1 cellular context compared by ENCODE assay signal in the genomic region with DNA sequence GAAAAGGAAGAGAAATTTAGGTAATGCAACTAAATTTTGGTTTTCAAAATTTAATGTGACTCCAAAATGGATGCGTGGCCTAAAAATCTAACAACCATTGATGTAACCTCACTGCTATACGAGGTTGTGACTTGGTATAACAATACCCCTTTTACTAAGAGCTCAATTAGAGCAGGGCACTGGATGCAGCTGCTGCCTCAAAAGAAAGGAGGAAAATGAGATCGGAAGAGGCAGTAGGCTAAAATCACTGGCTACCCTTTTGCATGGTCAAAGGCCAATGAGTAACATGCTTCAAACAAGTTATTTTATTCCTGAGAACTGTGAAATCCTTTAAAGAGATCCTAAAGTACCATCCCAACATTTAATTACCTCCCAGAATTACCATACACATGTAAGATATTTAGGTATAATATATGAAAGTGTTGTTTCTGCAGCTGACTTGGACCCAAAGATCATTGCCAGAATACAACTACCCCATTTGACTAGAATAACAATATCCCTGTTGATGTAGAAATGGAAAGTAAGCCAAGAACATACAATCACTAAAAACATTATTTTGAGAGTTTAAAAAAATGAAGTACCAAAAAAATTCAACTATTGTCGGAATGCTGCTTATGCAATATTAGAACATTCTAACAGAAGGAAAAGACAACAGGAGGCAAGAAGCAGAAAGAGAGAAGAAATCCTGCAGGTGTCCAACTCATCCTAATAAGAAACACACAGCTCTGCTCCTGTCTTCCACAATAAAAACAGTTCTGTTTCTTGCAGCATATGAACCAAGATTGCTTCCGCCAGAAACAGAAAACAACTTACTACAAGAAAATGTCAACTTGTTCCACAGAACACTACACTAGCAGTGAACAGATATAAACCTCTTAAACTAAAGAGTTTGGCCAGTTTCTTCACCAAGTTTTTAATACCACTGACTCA.
TF ChIP-seq lines count a peak whose summit lies in the region.

No MANE protein-coding gene starts in this region.

TF ChIP-seq in HepG2, 621 proteins besides CTCF, POLR2A, EP300 and RAD21 (continued from another document):
- TF ChIP-seq, protein P1, sequence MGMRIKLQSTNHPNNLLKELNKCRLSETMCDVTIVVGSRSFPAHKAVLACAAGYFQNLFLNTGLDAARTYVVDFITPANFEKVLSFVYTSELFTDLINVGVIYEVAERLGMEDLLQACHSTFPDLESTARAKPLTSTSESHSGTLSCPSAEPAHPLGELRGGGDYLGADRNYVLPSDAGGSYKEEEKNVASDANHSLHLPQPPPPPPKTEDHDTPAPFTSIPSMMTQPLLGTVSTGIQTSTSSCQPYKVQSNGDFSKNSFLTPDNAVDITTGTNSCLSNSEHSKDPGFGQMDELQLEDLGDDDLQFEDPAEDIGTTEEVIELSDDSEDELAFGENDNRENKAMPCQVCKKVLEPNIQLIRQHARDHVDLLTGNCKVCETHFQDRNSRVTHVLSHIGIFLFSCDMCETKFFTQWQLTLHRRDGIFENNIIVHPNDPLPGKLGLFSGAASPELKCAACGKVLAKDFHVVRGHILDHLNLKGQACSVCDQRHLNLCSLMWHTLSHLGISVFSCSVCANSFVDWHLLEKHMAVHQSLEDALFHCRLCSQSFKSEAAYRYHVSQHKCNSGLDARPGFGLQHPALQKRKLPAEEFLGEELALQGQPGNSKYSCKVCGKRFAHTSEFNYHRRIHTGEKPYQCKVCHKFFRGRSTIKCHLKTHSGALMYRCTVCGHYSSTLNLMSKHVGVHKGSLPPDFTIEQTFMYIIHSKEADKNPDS (CRISPR knock-in tag; IDR thresholded peaks at IDR 0.05): no peak
- TF ChIP-seq MLLT10 (CRISPR knock-in tag; IDR thresholded peaks at IDR 0.05): no peak
- no peak for TF ChIP-seq ZNF552 (CRISPR knock-in tag; IDR thresholded peaks at IDR 0.05; ENCODE audit: borderline replicate concordance)
- TF ChIP-seq, protein P2, sequence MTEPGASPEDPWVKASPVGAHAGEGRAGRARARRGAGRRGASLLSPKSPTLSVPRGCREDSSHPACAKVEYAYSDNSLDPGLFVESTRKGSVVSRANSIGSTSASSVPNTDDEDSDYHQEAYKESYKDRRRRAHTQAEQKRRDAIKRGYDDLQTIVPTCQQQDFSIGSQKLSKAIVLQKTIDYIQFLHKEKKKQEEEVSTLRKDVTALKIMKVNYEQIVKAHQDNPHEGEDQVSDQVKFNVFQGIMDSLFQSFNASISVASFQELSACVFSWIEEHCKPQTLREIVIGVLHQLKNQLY (CRISPR knock-in tag; IDR thresholded peaks at IDR 0.05): no peak
- no peak for TF ChIP-seq TEAD3 (CRISPR knock-in tag; optimal IDR thresholded peaks at IDR 0.05; ENCODE audit: borderline replicate concordance)
- TF ChIP-seq FOSL1 (CRISPR knock-in tag; IDR thresholded peaks at IDR 0.05; ENCODE audit: borderline replicate concordance): no peak
- TF ChIP-seq CC2D1A (CRISPR knock-in tag; IDR thresholded peaks at IDR 0.05): no peak
- TF ChIP-seq, protein P3, sequence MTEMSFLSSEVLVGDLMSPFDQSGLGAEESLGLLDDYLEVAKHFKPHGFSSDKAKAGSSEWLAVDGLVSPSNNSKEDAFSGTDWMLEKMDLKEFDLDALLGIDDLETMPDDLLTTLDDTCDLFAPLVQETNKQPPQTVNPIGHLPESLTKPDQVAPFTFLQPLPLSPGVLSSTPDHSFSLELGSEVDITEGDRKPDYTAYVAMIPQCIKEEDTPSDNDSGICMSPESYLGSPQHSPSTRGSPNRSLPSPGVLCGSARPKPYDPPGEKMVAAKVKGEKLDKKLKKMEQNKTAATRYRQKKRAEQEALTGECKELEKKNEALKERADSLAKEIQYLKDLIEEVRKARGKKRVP (CRISPR knock-in tag; IDR thresholded peaks at IDR 0.05): no peak
- no peak for TF ChIP-seq RCOR2 (CRISPR knock-in tag; IDR thresholded peaks at IDR 0.05)
- TF ChIP-seq, protein P4, sequence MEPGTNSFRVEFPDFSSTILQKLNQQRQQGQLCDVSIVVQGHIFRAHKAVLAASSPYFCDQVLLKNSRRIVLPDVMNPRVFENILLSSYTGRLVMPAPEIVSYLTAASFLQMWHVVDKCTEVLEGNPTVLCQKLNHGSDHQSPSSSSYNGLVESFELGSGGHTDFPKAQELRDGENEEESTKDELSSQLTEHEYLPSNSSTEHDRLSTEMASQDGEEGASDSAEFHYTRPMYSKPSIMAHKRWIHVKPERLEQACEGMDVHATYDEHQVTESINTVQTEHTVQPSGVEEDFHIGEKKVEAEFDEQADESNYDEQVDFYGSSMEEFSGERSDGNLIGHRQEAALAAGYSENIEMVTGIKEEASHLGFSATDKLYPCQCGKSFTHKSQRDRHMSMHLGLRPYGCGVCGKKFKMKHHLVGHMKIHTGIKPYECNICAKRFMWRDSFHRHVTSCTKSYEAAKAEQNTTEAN (CRISPR knock-in tag; conservative IDR thresholded peaks at IDR 0.05): no peak
- no peak for TF ChIP-seq ZMYM2 (CRISPR knock-in tag; IDR thresholded peaks at IDR 0.05)
- no peak for TF ChIP-seq CBX5 (CRISPR knock-in tag; IDR thresholded peaks at IDR 0.05; ENCODE audit: borderline replicate concordance)
- no peak for TF ChIP-seq ZNF382 (CRISPR knock-in tag; IDR thresholded peaks at IDR 0.05; ENCODE audit: borderline replicate concordance)
- no peak for TF ChIP-seq KLF12 (CRISPR knock-in tag; IDR thresholded peaks at IDR 0.05; ENCODE audit: borderline replicate concordance)
- TF ChIP-seq HNF4G (IDR thresholded peaks at IDR 0.05; ENCODE audit: borderline replicate concordance, low read depth, low read length): no peak
- TF ChIP-seq HNF4G (CRISPR knock-in tag; IDR thresholded peaks at IDR 0.05; ENCODE audit: borderline replicate concordance, low read depth): no peak
- TF ChIP-seq, protein P5, sequence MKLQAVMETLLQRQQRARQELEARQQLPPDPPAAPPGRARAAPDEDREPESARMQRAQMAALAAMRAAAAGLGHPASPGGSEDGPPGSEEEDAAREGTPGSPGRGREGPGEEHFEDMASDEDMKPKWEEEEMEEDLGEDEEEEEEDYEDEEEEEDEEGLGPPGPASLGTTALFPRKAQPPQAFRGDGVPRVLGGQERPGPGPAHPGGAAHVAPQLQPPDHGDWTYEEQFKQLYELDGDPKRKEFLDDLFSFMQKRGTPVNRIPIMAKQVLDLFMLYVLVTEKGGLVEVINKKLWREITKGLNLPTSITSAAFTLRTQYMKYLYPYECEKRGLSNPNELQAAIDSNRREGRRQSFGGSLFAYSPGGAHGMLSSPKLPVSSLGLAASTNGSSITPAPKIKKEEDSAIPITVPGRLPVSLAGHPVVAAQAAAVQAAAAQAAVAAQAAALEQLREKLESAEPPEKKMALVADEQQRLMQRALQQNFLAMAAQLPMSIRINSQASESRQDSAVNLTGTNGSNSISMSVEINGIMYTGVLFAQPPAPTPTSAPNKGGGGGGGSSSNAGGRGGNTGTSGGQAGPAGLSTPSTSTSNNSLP (IDR thresholded peaks at IDR 0.05; ENCODE audit: low read depth, low read length): no peak
